Comparison of ENCODE assay signal across 25 cellular contexts in genomic region chr2:134630760-134631159, GRCh38.
"Had no signal": no experiment of that assay in that cellular context is flagged by ENCODE, and none has a peak within 500 bp of the region (broad histone marks: within the 10 kb centered on the region; RNA-seq: fewer than 3 reads in every experiment).

No MANE protein-coding gene starts in this region.

- H3K36me3 Mint-ChIP-seq: activated naive CD4-positive, alpha-beta T cell treated with anti-CD3 and anti-CD28 coated beads, Interleukin-2, amount 50 U/mL, for 72 hours; activated naive CD8-positive, alpha-beta T cell treated with anti-CD3 and anti-CD28 coated beads, Interleukin-2, amount 10 ng/mL, durations not matched to agents 7 days and 5 days had no signal

- DNase-seq: activated CD4-positive, alpha-beta memory T cell treated with anti-CD3 and anti-CD28 coated beads, Interleukin-2, amount 10 ng/mL, durations not matched to agents 7 days and 5 days; activated CD4-positive, alpha-beta T cell treated with anti-CD3 and anti-CD28 coated beads for 36 hours; activated CD4-positive, alpha-beta T cell treated with anti-CD3 and anti-CD28 coated beads, Interleukin-2, amount 10 ng/mL, durations not matched to agents 24 days and 14 days; activated CD4-positive, CD25-positive, alpha-beta regulatory T cell; activated CD4-positive, CD25-positive, alpha-beta regulatory T cell treated with anti-CD3 and anti-CD28 coated beads, Interleukin-2, amount 50 U/mL, for 72 hours; activated CD8-positive, alpha-beta memory T cell treated with anti-CD3 and anti-CD28 coated beads for 24 hours; activated effector memory CD4-positive, alpha-beta T cell treated with Interleukin-2 at 50 U/mL for 16 hours; activated gamma-delta T cell treated with Interleukin-2 at 50 U/mL for 16 hours; activated naive CD4-positive, alpha-beta T cell treated with anti-CD3 and anti-CD28 coated beads for 36 hours; activated naive CD8-positive, alpha-beta T cell treated with anti-CD3 and anti-CD28 coated beads, Interleukin-2, amount 10 ng/mL, durations not matched to agents 7 days and 5 days; activated T-cell treated with anti-CD3 and anti-CD28 coated beads, Interleukin-2, amount 50 U/mL, for 4 hours; brain microvascular endothelial cell; dorsolateral prefrontal cortex; effector memory CD4-positive, alpha-beta T cell; endodermal cell; foreskin fibroblast; T-helper 1 cell; T-helper 17 cell; T1000 had no signal

- H3K27me3 Mint-ChIP-seq: central memory CD8-positive, alpha-beta T cell; dendritic cell treated with granulocyte-macrophage colony-stimulating factor and Interleukin-4, amounts not matched to agents 40 ng/mL and 50 ng/mL, for 4 days had no signal

- H3K4me3 Mint-ChIP-seq: activated CD4-positive, alpha-beta memory T cell treated with anti-CD3 and anti-CD28 coated beads, Interleukin-2, amount 10 ng/mL, durations not matched to agents 7 days and 5 days; activated CD4-positive, alpha-beta T cell treated with anti-CD3 and anti-CD28 coated beads for 36 hours; activated CD4-positive, alpha-beta T cell treated with anti-CD3 and anti-CD28 coated beads, Interleukin-2, amount 10 ng/mL, durations not matched to agents 24 days and 14 days; activated naive CD4-positive, alpha-beta T cell treated with anti-CD3 and anti-CD28 coated beads for 36 hours; activated naive CD8-positive, alpha-beta T cell treated with anti-CD3 and anti-CD28 coated beads, Interleukin-2, amount 10 ng/mL, durations not matched to agents 7 days and 5 days; activated T-cell treated with anti-CD3 and anti-CD28 coated beads, Interleukin-2, amount 50 U/mL, for 4 hours; activated T-helper 17 cell treated with anti-CD3 and anti-CD28 coated beads, Interleukin-2, amount 50 U/mL, for 72 hours; central memory CD8-positive, alpha-beta T cell; dendritic cell treated with granulocyte-macrophage colony-stimulating factor and Interleukin-4, amounts not matched to agents 40 ng/mL and 50 ng/mL, for 4 days; endodermal cell; T-helper 17 cell; T-helper 2 cell treated with Interferon-gamma antibody and Interleukin-4, amounts not matched to agents 5 μg/mL and 100 μg/mL, for 36 hours had no signal

- H3K27ac Mint-ChIP-seq: activated CD4-positive, alpha-beta memory T cell treated with anti-CD3 and anti-CD28 coated beads, Interleukin-2, amount 10 ng/mL, durations not matched to agents 7 days and 5 days; activated CD4-positive, alpha-beta T cell treated with anti-CD3 and anti-CD28 coated beads for 36 hours; activated CD4-positive, alpha-beta T cell treated with anti-CD3 and anti-CD28 coated beads, Interleukin-2, amount 10 ng/mL, durations not matched to agents 24 days and 14 days; activated naive CD4-positive, alpha-beta T cell treated with anti-CD3 and anti-CD28 coated beads for 36 hours; activated naive CD4-positive, alpha-beta T cell treated with anti-CD3 and anti-CD28 coated beads, Interleukin-2, amount 50 U/mL, for 72 hours; activated naive CD8-positive, alpha-beta T cell treated with anti-CD3 and anti-CD28 coated beads, Interleukin-2, amount 10 ng/mL, durations not matched to agents 7 days and 5 days; activated T-helper 17 cell treated with anti-CD3 and anti-CD28 coated beads, Interleukin-2, amount 50 U/mL, for 72 hours; dendritic cell treated with granulocyte-macrophage colony-stimulating factor and Interleukin-4, amounts not matched to agents 40 ng/mL and 50 ng/mL, for 4 days; endodermal cell; T-helper 17 cell; T-helper 2 cell treated with Interferon-gamma antibody and Interleukin-4, amounts not matched to agents 5 μg/mL and 100 μg/mL, for 36 hours had no signal

- H3K9me3 Mint-ChIP-seq: activated CD4-positive, alpha-beta T cell treated with anti-CD3 and anti-CD28 coated beads, Interleukin-2, amount 10 ng/mL, durations not matched to agents 24 days and 14 days; activated naive CD4-positive, alpha-beta T cell treated with anti-CD3 and anti-CD28 coated beads for 36 hours; activated naive CD4-positive, alpha-beta T cell treated with anti-CD3 and anti-CD28 coated beads, Interleukin-2, amount 50 U/mL, for 72 hours; activated T-cell treated with anti-CD3 and anti-CD28 coated beads, Interleukin-2, amount 50 U/mL, for 4 hours; activated T-helper 17 cell treated with anti-CD3 and anti-CD28 coated beads, Interleukin-2, amount 50 U/mL, for 72 hours; central memory CD8-positive, alpha-beta T cell; dendritic cell treated with granulocyte-macrophage colony-stimulating factor and Interleukin-4, amounts not matched to agents 40 ng/mL and 50 ng/mL, for 4 days; endodermal cell; T-helper 2 cell treated with Interferon-gamma antibody and Interleukin-4, amounts not matched to agents 5 μg/mL and 100 μg/mL, for 36 hours had no signal

- ATAC-seq: activated CD4-positive, alpha-beta T cell treated with anti-CD3 and anti-CD28 coated beads for 36 hours; activated naive CD4-positive, alpha-beta T cell treated with anti-CD3 and anti-CD28 coated beads, Interleukin-2, amount 50 U/mL, for 72 hours; activated T-cell treated with anti-CD3 and anti-CD28 coated beads, Interleukin-2, amount 50 U/mL, for 4 hours; activated T-helper 17 cell treated with anti-CD3 and anti-CD28 coated beads, Interleukin-2, amount 50 U/mL, for 72 hours; esophagus mucosa; T-helper 17 cell had no signal

- H3K4me1 Mint-ChIP-seq: activated CD4-positive, alpha-beta memory T cell treated with anti-CD3 and anti-CD28 coated beads, Interleukin-2, amount 10 ng/mL, durations not matched to agents 7 days and 5 days; activated CD4-positive, alpha-beta T cell treated with anti-CD3 and anti-CD28 coated beads, Interleukin-2, amount 10 ng/mL, durations not matched to agents 24 days and 14 days; activated naive CD8-positive, alpha-beta T cell treated with anti-CD3 and anti-CD28 coated beads, Interleukin-2, amount 10 ng/mL, durations not matched to agents 7 days and 5 days; activated T-helper 17 cell treated with anti-CD3 and anti-CD28 coated beads, Interleukin-2, amount 50 U/mL, for 72 hours; central memory CD8-positive, alpha-beta T cell; endodermal cell had no signal
